8 cellular contexts compared by ENCODE assay signal in the genomic region with DNA sequence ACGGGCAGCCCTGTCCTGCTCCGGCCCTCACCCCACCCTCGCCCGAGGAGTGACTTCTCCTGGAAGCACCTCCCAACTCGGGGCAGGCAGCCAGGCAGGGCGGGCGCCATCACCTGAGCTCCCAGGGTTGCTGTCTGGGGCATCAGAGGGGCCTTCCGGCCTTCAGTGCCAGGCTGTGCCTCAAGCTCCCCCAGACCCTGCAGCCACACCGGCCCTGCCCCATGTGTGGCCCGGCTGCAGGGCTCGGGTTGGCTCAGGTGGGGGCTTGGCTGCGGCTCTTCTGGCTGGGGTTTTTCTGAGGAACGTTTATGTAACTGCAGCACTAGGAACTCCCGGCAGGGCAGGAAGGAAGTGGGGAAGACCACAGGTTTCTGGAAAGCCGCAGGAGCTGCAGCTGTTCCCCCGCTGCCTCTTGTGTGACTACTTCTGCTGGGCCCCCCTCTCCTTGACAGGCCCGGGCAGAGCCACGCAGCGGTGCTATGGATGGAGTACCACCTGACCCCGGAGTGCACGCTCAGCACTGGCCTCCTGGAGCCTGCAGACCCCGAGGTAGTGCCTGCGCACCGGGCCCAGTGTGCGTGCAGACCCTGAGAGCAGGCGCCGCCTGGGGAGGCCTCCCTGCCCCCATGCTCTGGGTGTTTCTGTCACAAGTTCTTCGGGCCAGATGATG.
DNase-seq lines count a peak whose midpoint lies in the region; ATAC-seq and TF ChIP-seq lines count a peak whose summit lies in the region.

No MANE protein-coding gene starts in this region.

- TF ChIP-seq CTCF in coronary artery (IDR thresholded peaks at IDR 0.05): no peak

- H3K27me3 Mint-ChIP-seq in stimulated activated naive B cell treated with anti-CD40 and anti-IgM and Interleukin-4, amounts not matched to agents 10 μg/mL and 1 μg/mL and 100 μg/mL, for 72 hours: peaks cover 0 to 5% of the 10 kb centered on the region in 2 donors

- peak overlapping the region in 1 of 2 donors; percentile 7 for H3K4me3 Mint-ChIP-seq in stimulated activated naive B cell treated with anti-CD40 and anti-IgM and Interleukin-4, amounts not matched to agents 10 μg/mL and 1 μg/mL and 100 μg/mL, for 72 hours

- H3K27ac ChIP-seq in coronary artery: no peak overlapping the region

- peaks cover 71 to 76% of the 10 kb centered on the region in 2 donors for H3K36me3 Mint-ChIP-seq in stimulated activated naive B cell treated with anti-CD40 and anti-IgM and Interleukin-4, amounts not matched to agents 10 μg/mL and 1 μg/mL and 100 μg/mL, for 72 hours

- H3K4me3 ChIP-seq in coronary artery: no peak overlapping the region

- ATAC-seq in GM19351 (IDR thresholded peaks at IDR 0.05; ENCODE audit: unreplicated experiment) (peak; percentile 81), HG03196 (IDR thresholded peaks at IDR 0.05; ENCODE audit: unreplicated experiment) (peak; percentile 69), HG03565 (IDR thresholded peaks at IDR 0.05; ENCODE audit: unreplicated experiment) (no peak)
- peak; percentile 84 to 87 for ATAC-seq in stimulated activated naive B cell treated with anti-CD40 and anti-IgM and Interleukin-4, amounts not matched to agents 10 μg/mL and 1 μg/mL and 100 μg/mL, for 72 hours (replicated peaks)

- peaks cover 22 to 27% of the 10 kb centered on the region in 2 donors for H3K4me1 Mint-ChIP-seq in stimulated activated naive B cell treated with anti-CD40 and anti-IgM and Interleukin-4, amounts not matched to agents 10 μg/mL and 1 μg/mL and 100 μg/mL, for 72 hours

- H3K27ac Mint-ChIP-seq in stimulated activated naive B cell treated with anti-CD40 and anti-IgM and Interleukin-4, amounts not matched to agents 10 μg/mL and 1 μg/mL and 100 μg/mL, for 72 hours: peak overlapping the region; percentile 20

- peak; percentile 41 to 43 for DNase-seq in activated CD4-positive, alpha-beta T cell treated with anti-CD3 and anti-CD28 coated beads for 24 hours (ENCODE audit: low read depth in 2 of 2)
- DNase-seq in effector CD4-positive, alpha-beta T cell: peak; percentile 30
- peak; percentile 51 for DNase-seq in stimulated activated naive B cell treated with anti-CD40 and anti-IgM and Interleukin-4, amounts not matched to agents 10 μg/mL and 1 μg/mL and 100 μg/mL, for 72 hours
- no peak for DNase-seq in NCI-H1436 (lab: John Stamatoyannopoulos, UW)
- no peak for DNase-seq in coronary artery (ENCODE audit: low spot score)

- no peaks in the 10 kb centered on the region for H3K9me3 Mint-ChIP-seq in stimulated activated naive B cell treated with anti-CD40 and anti-IgM and Interleukin-4, amounts not matched to agents 10 μg/mL and 1 μg/mL and 100 μg/mL, for 72 hours

Comparison
In these comparisons a context has a peak if more than half of its experiments do, and no peak if none do; other contexts are left out.
1. DNase-seq: peak in activated CD4-positive, alpha-beta T cell treated with anti-CD3 and anti-CD28 coated beads for 24 hours (2 of 2), effector CD4-positive, alpha-beta T cell (single experiment) and stimulated activated naive B cell treated with anti-CD40 and anti-IgM and Interleukin-4, amounts not matched to agents 10 μg/mL and 1 μg/mL and 100 μg/mL, for 72 hours (single experiment); none in NCI-H1436 (single experiment) and coronary artery (single experiment).